Comparison of ENCODE assay signal across 2 cellular contexts in genomic region chr1:119608816-119609215, GRCh38. TPM values are rescaled to one million over a fixed set of nuclear protein-coding genes. Genes with fewer than 3 reads are reported as not detected.
"Had no signal": no experiment of that assay in that cellular context is flagged by ENCODE, and none has a peak within 500 bp of the region (broad histone marks: within the 10 kb centered on the region; RNA-seq: fewer than 3 reads in every experiment).

No MANE protein-coding gene starts in this region.

RNA-seq across cellular contexts. Expression of gene ZNF697, which starts 39.2 kb away (rescaled TPM):
- polyA plus RNA-seq: immature natural killer cell; naive thymus-derived CD4-positive, alpha-beta T cell had no signal
